Comparison of ENCODE assay signal across 1 cellular context in the genomic region with DNA sequence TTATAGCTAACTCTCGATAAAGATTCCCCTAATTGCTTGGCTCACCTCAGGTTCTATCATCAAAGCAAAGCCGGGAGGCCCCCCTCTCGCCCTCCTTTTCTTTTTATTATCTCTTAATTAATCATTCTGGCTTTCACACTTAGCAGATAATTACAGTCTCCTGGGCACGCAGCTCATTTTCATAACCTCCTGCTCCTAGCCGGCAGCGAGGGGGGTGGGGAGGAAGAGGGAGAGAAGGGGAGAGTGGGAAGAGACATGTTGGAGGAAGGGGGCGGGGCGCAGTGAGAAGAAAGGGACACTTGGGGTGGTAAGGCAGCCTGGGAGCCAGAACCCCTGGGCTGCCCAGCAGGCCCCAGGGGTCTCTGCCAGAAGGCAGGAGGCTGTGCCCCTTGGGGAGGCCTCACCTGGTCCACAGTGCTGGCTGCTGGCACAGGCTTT.
TF ChIP-seq lines count a peak whose summit lies in the region.

No MANE protein-coding gene starts in this region.

TF ChIP-seq in HCT116, 20 proteins besides CTCF, POLR2A, EP300 and RAD21 (continued from another document):
- TF ChIP-seq JUND (IDR thresholded peaks at IDR 0.05) (no peak), ELF1 (IDR thresholded peaks at IDR 0.05; ENCODE audit: borderline replicate concordance, low read depth) (no peak), EZH2 (IDR thresholded peaks at IDR 0.05) (no peak)
